8 cellular contexts compared by ENCODE assay signal in genomic region chr7:100270915-100271593, GRCh38. TPM values are rescaled to one million over a fixed set of nuclear protein-coding genes. Genes with fewer than 3 reads are reported as not detected.
DNase-seq lines count a peak whose midpoint lies in the region; ATAC-seq and TF ChIP-seq lines count a peak whose summit lies in the region.
"Not testable (repeated sequence)": the region's sequence is repeated elsewhere in the genome, so short reads cannot be mapped to it uniquely, and the experiment has no call there.

No MANE protein-coding gene starts in this region.

- H3K9me3 ChIP-seq in CD4-positive, CD25-positive, alpha-beta regulatory T cell (ENCODE audit: control insufficient read depth in 2 of 2, low read length in 2 of 2); KOPT-K1 (ENCODE audit: insufficient read depth, low read length, poor library complexity, severe bottlenecking); Panc1 (ENCODE audit: control insufficient read depth, insufficient read depth, low read depth, low read length); iPS-20b (ENCODE audit: insufficient read depth, low read depth, low read length); stomach: not testable (repeated sequence)

- not testable (repeated sequence) for TF ChIP-seq POLR2A in stomach (IDR thresholded peaks at IDR 0.05)

- peak in 1 of 3 donors; percentile 10 for DNase-seq in CD4-positive, CD25-positive, alpha-beta regulatory T cell
- not testable (repeated sequence) for DNase-seq in Panc1 (ENCODE audit: low read depth, low spot score); stomach
- DNase-seq in activated effector memory CD4-positive, alpha-beta T cell treated with anti-CD3 and anti-CD28 coated beads, Interleukin-2, amount 50 U/mL, for 16 hours = peak; percentile 70
- peak in 1 of 10 donors; percentile 28 for DNase-seq in dorsolateral prefrontal cortex
- peak in 31 of 56 donors; percentile 4 to 49 (median 21) for DNase-seq in nucleus accumbens (lab: John Stamatoyannopoulos, UW)

- TF ChIP-seq CTCF in Panc1 (IDR thresholded peaks at IDR 0.05); dorsolateral prefrontal cortex (IDR thresholded peaks at IDR 0.05 in 54 of 56, conservative IDR thresholded peaks at IDR 0.05 in 2 of 56; ENCODE audit: low read depth in 1 of 56, partially characterized antibody in 56 of 56); stomach (IDR thresholded peaks at IDR 0.05): not testable (repeated sequence)

- H3K4me1 Mint-ChIP-seq in CD4-positive, CD25-positive, alpha-beta regulatory T cell = peaks cover 0 to 31% (median 17%) of the 10 kb centered on the region in 4 donors

- WGBS in stomach, 5 donors = 1 to 5% (median 2%) methylated on average over 23 to 29 of the region's 29 CpGs

- peak overlapping the region; percentile 84 to 90 (median 89) for H3K4me3 Mint-ChIP-seq in CD4-positive, CD25-positive, alpha-beta regulatory T cell

- peak overlapping the region in 2 of 3 donors; percentile 23 to 83 for H3K27ac Mint-ChIP-seq in CD4-positive, CD25-positive, alpha-beta regulatory T cell

- H3K27ac ChIP-seq in CD4-positive, CD25-positive, alpha-beta regulatory T cell (ENCODE audit: insufficient read depth, low read length, poor library complexity, severe bottlenecking); Panc1 (ENCODE audit: low read length); iPS-20b (ENCODE audit: low read length): not testable (repeated sequence)
- H3K27ac ChIP-seq in KOPT-K1 (ENCODE audit: low read depth, low read length, poor library complexity, severe bottlenecking) = peak overlapping the region; percentile 64
- peak overlapping the region in 55 of 59 donors; percentile 62 to 96 (median 91) for H3K27ac ChIP-seq in dorsolateral prefrontal cortex
- peak overlapping the region in 3 of 5 donors; percentile 64 to 86 (median 81) for H3K27ac ChIP-seq in stomach

- not testable (repeated sequence) for H3K4me3 ChIP-seq in CD4-positive, CD25-positive, alpha-beta regulatory T cell (ENCODE audit: low read depth, low read length)
- H3K4me3 ChIP-seq in Panc1 (ENCODE audit: low read depth in 2 of 2, low read length in 2 of 2) (peak overlapping the region; percentile 52 to 56), dorsolateral prefrontal cortex (peak overlapping the region; percentile 48 to 82 (median 73)), iPS-20b (ENCODE audit: low read length) (peak overlapping the region; percentile 77), stomach (peak overlapping the region; percentile 70 to 87 (median 77))

- in situ Hi-C loops in Panc1 (cut with HindIII; ENCODE audit: low pct_unique_long_range_greater_than_20kb, low sequenced_read_pairs) = not testable (repeated sequence)

- not testable (repeated sequence) for H3K36me3 ChIP-seq in CD4-positive, CD25-positive, alpha-beta regulatory T cell (ENCODE audit: control insufficient read depth, insufficient read depth, low read length); KOPT-K1 (ENCODE audit: insufficient read depth, low read length); Panc1 (ENCODE audit: control insufficient read depth, insufficient read depth, low read length); iPS-20b (ENCODE audit: insufficient read depth, low read depth, low read length); stomach

- POLR2A ChIA-PET in Panc1 (lab: Charles Lee) = not testable (repeated sequence)

- H3K36me3 Mint-ChIP-seq in CD4-positive, CD25-positive, alpha-beta regulatory T cell = not testable (repeated sequence)

- BruUV-seq in Panc1 (replicated peaks; lab: Mats Ljungman, UMichigan) = not testable (repeated sequence)

- not testable (repeated sequence) for TF ChIP-seq EP300 in stomach (IDR thresholded peaks at IDR 0.05)

- not testable (repeated sequence) for H3K9me3 Mint-ChIP-seq in CD4-positive, CD25-positive, alpha-beta regulatory T cell

- intact Hi-C loops in Panc1 (cut with micrococcal nuclease; ENCODE audit: unreplicated experiment); dorsolateral prefrontal cortex (cut with DNase I); stomach (cut with DNase I; ENCODE audit: low total_unique reads): not testable (repeated sequence)

- not testable (repeated sequence) for H3K4me1 ChIP-seq in CD4-positive, CD25-positive, alpha-beta regulatory T cell (ENCODE audit: control insufficient read depth, insufficient read depth, low read length, poor library complexity, severe bottlenecking); iPS-20b (ENCODE audit: insufficient read depth, low read length)
- H3K4me1 ChIP-seq in Panc1 (ENCODE audit: control insufficient read depth, insufficient read depth, low read length) (peaks cover 11% of the 10 kb centered on the region), stomach (peaks cover 7 to 40% (median 28%) of the 10 kb centered on the region in 4 donors)

- H3K9ac ChIP-seq in iPS-20b (ENCODE audit: low read depth, low read length) = peak overlapping the region; percentile 65; the same call in 1 of the 2 replicates

- CTCF ChIA-PET in Panc1 (lab: Charles Lee) = not testable (repeated sequence)

- not testable (repeated sequence) for ATAC-seq in CD4-positive, CD25-positive, alpha-beta regulatory T cell (ENCODE audit: low read depth in 2 of 2)
- peak; percentile 36 for ATAC-seq in Panc1

- not testable (repeated sequence) for H3K27me3 Mint-ChIP-seq in CD4-positive, CD25-positive, alpha-beta regulatory T cell

- H3K27me3 ChIP-seq in CD4-positive, CD25-positive, alpha-beta regulatory T cell (ENCODE audit: control insufficient read depth, insufficient read depth, low read length); Panc1 (ENCODE audit: control insufficient read depth, insufficient read depth, low read length); dorsolateral prefrontal cortex; iPS-20b (ENCODE audit: insufficient read depth, low read length); stomach: not testable (repeated sequence)

RNA-seq across cellular contexts. Expression of gene SPDYE3, which starts 36.4 kb away (rescaled TPM):
- total RNA-seq in CD4-positive, CD25-positive, alpha-beta regulatory T cell = not detected
- 1 to 10 TPM; 4.5 to 7.2 (median 6.1) TPM for polyA plus RNA-seq in CD4-positive, CD25-positive, alpha-beta regulatory T cell
- total RNA-seq in Panc1 (2021; ENCODE audit: unreplicated experiment) (not detected), dorsolateral prefrontal cortex (under 1 TPM in 2 of 120 experiments, not detected in 118; 0.25 to 0.30 TPM), stomach (not detected)
- 5.5 TPM for polyA plus RNA-seq in Panc1 (2012; ENCODE audit: insufficient read length)
- polyA plus RNA-seq in stomach = not detected

RNA-seq across cellular contexts. Expression of gene PVRIG, which starts 51.3 kb away (rescaled TPM):
- 46.3 TPM for total RNA-seq in CD4-positive, CD25-positive, alpha-beta regulatory T cell
- polyA plus RNA-seq in CD4-positive, CD25-positive, alpha-beta regulatory T cell = 100 to 1,000 TPM in 2 of 4 donors, 10 to 100 TPM in 2; 89.0 to 126 (median 97.6) TPM
- not detected for total RNA-seq in Panc1 (2021; ENCODE audit: unreplicated experiment)
- not detected for polyA plus RNA-seq in Panc1 (2012; ENCODE audit: insufficient read length)
- 1 to 10 TPM in 5 of 120 experiments, under 1 TPM in 4, not detected in 111; 0.36 to 2.3 (median 1.4) TPM for total RNA-seq in dorsolateral prefrontal cortex
- total RNA-seq in stomach = 1 to 10 TPM in 4 of 5 donors, not detected in 1; 1.1 to 3.8 (median 1.4) TPM
- 1 to 10 TPM in 1 of 3 donors, under 1 TPM in 2; 0.56 to 1.7 (median 0.95) TPM for polyA plus RNA-seq in stomach
